ENCODE assay signal across 31 cellular contexts in the genomic region with DNA sequence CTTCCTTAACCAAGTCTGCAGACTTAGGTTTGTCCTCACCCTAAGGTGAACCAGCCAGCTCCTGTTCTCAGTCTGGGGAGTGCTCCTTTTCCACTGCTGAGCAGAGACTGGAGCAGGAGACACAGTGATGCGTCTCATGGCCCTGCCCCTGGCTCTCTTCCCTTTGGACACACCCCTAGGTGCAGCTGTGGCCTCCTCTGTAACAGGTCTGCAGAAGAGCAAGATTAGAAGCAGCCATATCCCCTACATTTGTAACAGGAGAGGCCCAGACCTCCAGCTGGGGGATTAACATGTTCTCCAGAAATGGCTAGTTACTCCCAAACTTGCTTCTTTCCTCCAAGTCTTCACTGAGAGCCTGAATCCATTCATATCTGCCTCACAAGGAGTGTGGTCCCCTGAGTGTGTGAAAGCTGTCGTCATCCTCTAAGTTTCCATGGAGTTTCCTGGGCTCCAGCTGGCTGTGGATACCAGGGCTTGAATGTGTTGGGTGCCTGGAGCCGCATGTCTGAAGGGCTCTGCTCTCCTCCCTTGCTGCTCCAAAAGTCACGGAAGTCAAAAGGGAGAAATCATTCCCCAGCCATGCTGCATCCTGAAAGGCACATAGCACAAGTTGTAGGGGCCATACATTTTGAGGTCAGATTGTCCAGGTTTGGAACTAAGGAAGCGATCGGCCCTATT. TPM values are rescaled to one million over a fixed set of nuclear protein-coding genes. Genes with fewer than 3 reads are reported as not detected.
DNase-seq lines count a peak whose midpoint lies in the region; ATAC-seq and TF ChIP-seq lines count a peak whose summit lies in the region.
"Had no signal": no experiment of that assay in that cellular context is flagged by ENCODE, and none has a peak within 500 bp of the region (broad histone marks: within the 10 kb centered on the region; RNA-seq: fewer than 3 reads in every experiment).

No MANE protein-coding gene starts in this region.

- H3K4me1 Mint-ChIP-seq in Caco-2 (ENCODE audit: low read depth, unreplicated experiment), result peaks cover 34% of the 10 kb centered on the region
- peaks cover 16% of the 10 kb centered on the region for H3K4me1 Mint-ChIP-seq in endodermal cell

- DNase-seq in Caco-2 (peak; percentile 17 to 56), HuH-7 (ENCODE audit: low spot score) (peak; percentile 42), endodermal cell (peak; percentile 58), medulla oblongata (ENCODE audit: extremely low spot score) (peak; percentile 52), AG08396 (ENCODE audit: low spot score) (no peak), NOMO-1 (lab: John Stamatoyannopoulos, UW; ENCODE audit: unreplicated experiment in 2 of 2) (no peak)
- DNase-seq: ACHN; activated CD4-positive, alpha-beta memory T cell treated with anti-CD3 and anti-CD28 coated beads for 36 hours; activated CD4-positive, CD25-positive, alpha-beta regulatory T cell treated with anti-CD3 and anti-CD28 coated beads, Interleukin-2, amount 50 U/mL, for 72 hours; activated naive CD8-positive, alpha-beta T cell treated with anti-CD3 and anti-CD28 coated beads, Interleukin-2, amount 50 U/mL, for 24 hours; activated T-cell treated with anti-CD3 and anti-CD28 coated beads, Interleukin-2, amount 50 U/mL, for 72 hours; BE2C; CD8-positive, alpha-beta T cell; dermis blood vessel endothelial cell; immature natural killer cell; Kasumi-1; naive thymus-derived CD8-positive, alpha-beta T cell; NCI-H1436 treated with DMSO at 0.1 percent for 48 hours; NCI-H2107; NK-92 treated with Interleukin-12 subunit alpha and Interleukin-12 subunit beta, amount 100 ng/mL, for 24 hours; nucleus accumbens; PC-3; SHP77; sigmoid colon; stimulated activated CD4-positive, alpha-beta T cell treated with anti-CD3 and anti-CD28 coated beads, Interleukin-4, amount 100 ng/mL, for 1 hour; T-helper 2 cell; thyroid gland had no signal

- ATAC-seq in GM18867 (IDR thresholded peaks at IDR 0.05; ENCODE audit: unreplicated experiment), result no peak
- ATAC-seq: activated naive CD8-positive, alpha-beta T cell treated with anti-CD3 and anti-CD28 coated beads, Interleukin-2, amount 50 U/mL, for 24 hours; activated T-cell treated with anti-CD3 and anti-CD28 coated beads, Interleukin-2, amount 50 U/mL, for 72 hours; CD8-positive, alpha-beta T cell; naive thymus-derived CD8-positive, alpha-beta T cell; PC-3 had no signal

- intact Hi-C loops in Caco-2 (cut with micrococcal nuclease; ENCODE audit: unreplicated experiment), result loop anchor here (1.0 kb wide), 1 partner anchor 32 kb away; no protein-coding TSS in a partner anchor

- peaks cover 46% of the 10 kb centered on the region for H3K4me1 ChIP-seq in Caco-2
- no peaks in the 10 kb centered on the region for H3K4me1 ChIP-seq in endodermal cell (ENCODE audit: control insufficient read depth, insufficient read depth, low read length)
- H3K4me1 ChIP-seq: BE2C, prostate gland had no signal

- H3K9ac ChIP-seq in endodermal cell (ENCODE audit: extremely low read depth, low read length, poor library complexity, severe bottlenecking), result no peak overlapping the region

- peak overlapping the region; percentile 87 for H3K27ac Mint-ChIP-seq in Caco-2 (ENCODE audit: unreplicated experiment)
- H3K27ac Mint-ChIP-seq in endodermal cell, result no peak overlapping the region
- H3K27ac Mint-ChIP-seq: activated CD4-positive, alpha-beta memory T cell treated with anti-CD3 and anti-CD28 coated beads for 36 hours; activated T-cell treated with anti-CD3 and anti-CD28 coated beads, Interleukin-2, amount 50 U/mL, for 72 hours; CD8-positive, alpha-beta T cell; immature natural killer cell; naive thymus-derived CD8-positive, alpha-beta T cell had no signal

- no peak for TF ChIP-seq CTCF in Caco-2 (IDR thresholded peaks at IDR 0.05; ENCODE audit: insufficient read depth in 1 of 2, low read depth in 1 of 2, low read length in 1 of 2, severe bottlenecking in 1 of 2, unreplicated experiment in 1 of 2)
- no peak for TF ChIP-seq CTCF in endodermal cell (conservative IDR thresholded peaks at IDR 0.05)

- WGBS in endodermal cell (ENCODE audit: insufficient coverage in 1 of 2, insufficient read length in 1 of 2), 2 experiments, result 71 to 86% methylated on average over 1 to 6 of the region's 6 CpGs

- H3K4me3 Mint-ChIP-seq in Caco-2 (ENCODE audit: unreplicated experiment) (peak overlapping the region; percentile 9), endodermal cell (no peak overlapping the region)
- H3K4me3 Mint-ChIP-seq: activated CD4-positive, alpha-beta memory T cell treated with anti-CD3 and anti-CD28 coated beads for 36 hours; activated naive CD8-positive, alpha-beta T cell treated with anti-CD3 and anti-CD28 coated beads, Interleukin-2, amount 50 U/mL, for 24 hours; activated T-cell treated with anti-CD3 and anti-CD28 coated beads, Interleukin-2, amount 50 U/mL, for 72 hours; CD8-positive, alpha-beta T cell; central memory CD8-positive, alpha-beta T cell; immature natural killer cell; naive thymus-derived CD8-positive, alpha-beta T cell had no signal

- POLR2A ChIA-PET in Caco-2 (lab: Charles Lee), result no interaction called here

- no peaks in the 10 kb centered on the region for H3K27me3 Mint-ChIP-seq in Caco-2 (ENCODE audit: insufficient read depth, unreplicated experiment)
- H3K27me3 Mint-ChIP-seq in endodermal cell (ENCODE audit: insufficient read depth), result no peaks in the 10 kb centered on the region
- H3K27me3 Mint-ChIP-seq: central memory CD8-positive, alpha-beta T cell had no signal

- no peak overlapping the region for H3K4me3 ChIP-seq in Caco-2 (ENCODE audit: low read depth, low read length)
- H3K4me3 ChIP-seq in endodermal cell (ENCODE audit: low read length), result no peak overlapping the region
- H3K4me3 ChIP-seq: prostate gland, sigmoid colon, thyroid gland had no signal

- H3K36me3 Mint-ChIP-seq in Caco-2 (ENCODE audit: insufficient read depth, unreplicated experiment) (peaks cover 10% of the 10 kb centered on the region), endodermal cell (ENCODE audit: low read depth) (no peaks in the 10 kb centered on the region)
- H3K36me3 Mint-ChIP-seq: activated CD4-positive, alpha-beta memory T cell treated with anti-CD3 and anti-CD28 coated beads for 36 hours; CD8-positive, alpha-beta T cell; immature natural killer cell; naive thymus-derived CD8-positive, alpha-beta T cell had no signal

- H3K27me3 ChIP-seq in Caco-2 (replicated peaks; ENCODE audit: control insufficient read depth, insufficient read depth, low read length) (no peaks in the 10 kb centered on the region), endodermal cell (ENCODE audit: control insufficient read depth, insufficient read depth, low read length, poor library complexity, severe bottlenecking) (no peaks in the 10 kb centered on the region)
- H3K27me3 ChIP-seq: sigmoid colon, thyroid gland had no signal

- CTCF ChIA-PET in Caco-2 (lab: Charles Lee), result interaction anchor here (0.6 kb wide), 1 partner anchor 119 kb away, joined by 3 read pairs; no protein-coding TSS in a partner anchor

- H3K36me3 ChIP-seq in Caco-2 (ENCODE audit: control insufficient read depth, insufficient read depth, low read length), result no peaks in the 10 kb centered on the region
- H3K36me3 ChIP-seq in endodermal cell (ENCODE audit: control insufficient read depth, insufficient read depth, low read length), result no peaks in the 10 kb centered on the region
- H3K36me3 ChIP-seq: BE2C, prostate gland, sigmoid colon, thyroid gland had no signal

- BruUV-seq in Caco-2 (replicated peaks; lab: Mats Ljungman, UMichigan), result no TSS peak

- no peak overlapping the region for H3K27ac ChIP-seq in endodermal cell (ENCODE audit: low read depth, low read length)
- H3K27ac ChIP-seq: prostate gland, sigmoid colon, thyroid gland had no signal

- H3K9me3 ChIP-seq in Caco-2, result no peaks in the 10 kb centered on the region
- H3K9me3 ChIP-seq in endodermal cell (ENCODE audit: control insufficient read depth, low read length), result no peaks in the 10 kb centered on the region
- H3K9me3 ChIP-seq: BE2C, prostate gland, sigmoid colon, thyroid gland had no signal

- no peaks in the 10 kb centered on the region for H3K9me3 Mint-ChIP-seq in Caco-2 (ENCODE audit: unreplicated experiment)
- H3K9me3 Mint-ChIP-seq in endodermal cell, result no peaks in the 10 kb centered on the region
- H3K9me3 Mint-ChIP-seq: activated CD4-positive, alpha-beta memory T cell treated with anti-CD3 and anti-CD28 coated beads for 36 hours; activated naive CD8-positive, alpha-beta T cell treated with anti-CD3 and anti-CD28 coated beads, Interleukin-2, amount 50 U/mL, for 24 hours; activated T-cell treated with anti-CD3 and anti-CD28 coated beads, Interleukin-2, amount 50 U/mL, for 72 hours; CD8-positive, alpha-beta T cell; central memory CD8-positive, alpha-beta T cell; immature natural killer cell; naive thymus-derived CD8-positive, alpha-beta T cell had no signal

RNA-seq across cellular contexts. Expression of a gene that starts 57.7 kb away (rescaled TPM):
- total RNA-seq in Caco-2 (2022) (2.4 and 2.5 TPM in 2 replicates), endodermal cell (under 1 TPM; 0.20 to 0.29 TPM)
- 42.5 TPM for polyA plus RNA-seq in endodermal cell (2013, experiment 1 of 2)
- polyA plus RNA-seq in endodermal cell (2013, experiment 2 of 2), result 47.4 TPM
- total RNA-seq: CD8-positive, alpha-beta T cell; dermis blood vessel endothelial cell; naive thymus-derived CD8-positive, alpha-beta T cell; NCI-H460 had no signal

Comparison
In these comparisons a context has a peak if more than half of its experiments do, and no peak if none do; other contexts are left out.
1. DNase-seq: peak in Caco-2 (2 of 2), HuH-7 (single experiment), endodermal cell (single experiment) and medulla oblongata (single experiment); none in AG08396 (single experiment) and NOMO-1 (0 of 2).